In genomic region chr7:55063036-55063435, GRCh38 we compare ENCODE assay signal across 30 cellular contexts. TPM values are rescaled to one million over a fixed set of nuclear protein-coding genes. Genes with fewer than 3 reads are reported as not detected.
DNase-seq lines count a peak whose midpoint lies in the region; ATAC-seq and TF ChIP-seq lines count a peak whose summit lies in the region.
"Had no signal": no experiment of that assay in that cellular context is flagged by ENCODE, and none has a peak within 500 bp of the region (broad histone marks: within the 10 kb centered on the region; RNA-seq: fewer than 3 reads in every experiment).

No MANE protein-coding gene starts in this region.

- H2AFZ ChIP-seq in osteoblast (ENCODE audit: low read length) = no peak overlapping the region

- H4K20me1 ChIP-seq in osteoblast (ENCODE audit: insufficient read depth, low read length) = no peaks in the 10 kb centered on the region

- H3K27ac ChIP-seq in breast epithelium = peak overlapping the region; percentile 37 to 41
- H3K27ac ChIP-seq in epithelial cell of prostate = peak overlapping the region; percentile 94
- H3K27ac ChIP-seq in osteoblast (ENCODE audit: low read depth, low read length) = peak overlapping the region; percentile 97
- no peak overlapping the region for H3K27ac ChIP-seq in effector memory CD4-positive, alpha-beta T cell (ENCODE audit: insufficient read depth, low read length, poor library complexity, severe bottlenecking)
- H3K27ac ChIP-seq: HL-60, pancreas, right atrium auricular region, tibial artery, WERI-Rb-1 had no signal

- H3K4me2 ChIP-seq in osteoblast (ENCODE audit: insufficient read depth, low read length) = peak overlapping the region; percentile 63

- H3K4me3 Mint-ChIP-seq in MCF 10A (ENCODE audit: unreplicated experiment) = no peak overlapping the region
- H3K4me3 Mint-ChIP-seq: activated CD4-positive, alpha-beta T cell treated with anti-CD3 and anti-CD28 coated beads, Interleukin-2, amount 10 ng/mL, durations not matched to agents 7 days and 5 days; activated naive CD4-positive, alpha-beta T cell treated with anti-CD3 and anti-CD28 coated beads, Interleukin-2, amount 50 U/mL, for 24 hours; natural killer cell had no signal

- no peak for ATAC-seq in GM19328 (IDR thresholded peaks at IDR 0.05; ENCODE audit: unreplicated experiment)
- ATAC-seq: left lobe of liver; natural killer cell; pancreas; Right ventricle myocardium inferior; stimulated activated naive CD8-positive, alpha-beta T cell treated with anti-CD3 and anti-CD28 coated beads, Interleukin-15, Interleukin-2, amounts not matched to agents 100 U/mL and 50 U/mL, for 24 hours had no signal

- H3K4me1 ChIP-seq in breast epithelium (no peaks in the 10 kb centered on the region), osteoblast (ENCODE audit: insufficient read depth, low read length) (peaks cover 79% of the 10 kb centered on the region)
- no peaks in the 10 kb centered on the region for H3K4me1 ChIP-seq in effector memory CD4-positive, alpha-beta T cell (ENCODE audit: control insufficient read depth, insufficient read depth, low read length, poor library complexity, severe bottlenecking)

- no peaks in the 10 kb centered on the region for H3K9me3 Mint-ChIP-seq in MCF 10A (ENCODE audit: unreplicated experiment)
- H3K9me3 Mint-ChIP-seq: activated CD4-positive, alpha-beta T cell treated with anti-CD3 and anti-CD28 coated beads, Interleukin-2, amount 10 ng/mL, durations not matched to agents 7 days and 5 days; activated naive CD4-positive, alpha-beta T cell treated with anti-CD3 and anti-CD28 coated beads, Interleukin-2, amount 50 U/mL, for 24 hours; natural killer cell had no signal

- no peaks in the 10 kb centered on the region for H3K36me3 ChIP-seq in breast epithelium
- peaks cover 4% of the 10 kb centered on the region for H3K36me3 ChIP-seq in osteoblast (ENCODE audit: insufficient read depth, low read length)
- H3K36me3 ChIP-seq in effector memory CD4-positive, alpha-beta T cell (ENCODE audit: control insufficient read depth, insufficient read depth, low read length) = no peaks in the 10 kb centered on the region
- H3K36me3 ChIP-seq: pancreas, right atrium auricular region, tibial artery, WERI-Rb-1 had no signal

- H3K27me3 Mint-ChIP-seq in MCF 10A (ENCODE audit: insufficient read depth, unreplicated experiment) = no peaks in the 10 kb centered on the region

- POLR2A ChIA-PET in MCF 10A (lab: Yijun Ruan, JAX) = interaction anchor here (3.5 to 16.1 kb wide), 3 partner anchors 11 to 67 kb away, joined by 12 to 122 read pairs (median 13); partner anchors contain the start of gene EGFR

- no TSS peak for BruUV-seq in MCF 10A (replicated peaks; lab: Mats Ljungman, UMichigan)

- H3K9me3 ChIP-seq in breast epithelium (no peaks in the 10 kb centered on the region), osteoblast (ENCODE audit: low read depth, low read length) (no peaks in the 10 kb centered on the region)
- H3K9me3 ChIP-seq in effector memory CD4-positive, alpha-beta T cell (ENCODE audit: control insufficient read depth, low read length) = no peaks in the 10 kb centered on the region
- H3K9me3 ChIP-seq: pancreas, right atrium auricular region, tibial artery had no signal

- TF ChIP-seq POLR2A in breast epithelium (IDR thresholded peaks at IDR 0.05) = no peak

- no peak overlapping the region for H3K27ac Mint-ChIP-seq in MCF 10A (ENCODE audit: low read depth, unreplicated experiment)
- H3K27ac Mint-ChIP-seq: activated CD4-positive, alpha-beta T cell treated with anti-CD3 and anti-CD28 coated beads, Interleukin-2, amount 10 ng/mL, durations not matched to agents 7 days and 5 days; activated naive CD4-positive, alpha-beta T cell treated with anti-CD3 and anti-CD28 coated beads, Interleukin-2, amount 50 U/mL, for 24 hours; natural killer cell had no signal

- CTCF ChIA-PET in MCF 10A (lab: Yijun Ruan, JAX) = interaction anchor here (0.8 to 2.3 kb wide), 3 partner anchors 9 to 289 kb away, joined by 3 to 8 read pairs (median 6); no protein-coding TSS in a partner anchor

- H3K4me1 Mint-ChIP-seq in MCF 10A (ENCODE audit: insufficient read depth, unreplicated experiment) = peaks cover 66% of the 10 kb centered on the region
- H3K4me1 Mint-ChIP-seq: activated CD4-positive, alpha-beta T cell treated with anti-CD3 and anti-CD28 coated beads, Interleukin-2, amount 10 ng/mL, durations not matched to agents 7 days and 5 days; activated naive CD4-positive, alpha-beta T cell treated with anti-CD3 and anti-CD28 coated beads, Interleukin-2, amount 50 U/mL, for 24 hours; natural killer cell had no signal

- H3K79me2 ChIP-seq in osteoblast (ENCODE audit: insufficient read depth, low read length) = peaks cover 68% of the 10 kb centered on the region

- intact Hi-C loops in breast epithelium (cut with DNase I; ENCODE audit: low total_unique reads) = no loop called here
- intact Hi-C loops in MCF 10A (cut with micrococcal nuclease) = no loop called here

- H3K36me3 Mint-ChIP-seq in MCF 10A (ENCODE audit: insufficient read depth, unreplicated experiment) = peaks cover 64% of the 10 kb centered on the region
- H3K36me3 Mint-ChIP-seq: activated naive CD4-positive, alpha-beta T cell treated with anti-CD3 and anti-CD28 coated beads, Interleukin-2, amount 50 U/mL, for 24 hours; natural killer cell had no signal

- no peaks in the 10 kb centered on the region for H3K27me3 ChIP-seq in breast epithelium
- H3K27me3 ChIP-seq in osteoblast (ENCODE audit: insufficient read depth, low read length) = no peaks in the 10 kb centered on the region
- no peaks in the 10 kb centered on the region for H3K27me3 ChIP-seq in effector memory CD4-positive, alpha-beta T cell (replicated peaks; ENCODE audit: control insufficient read depth, insufficient read depth, low read length, poor library complexity, severe bottlenecking)
- H3K27me3 ChIP-seq: pancreas, right atrium auricular region, tibial artery had no signal

- DNase-seq in breast epithelium (ENCODE audit: low spot score in 2 of 2) (no peak), MCF 10A (ENCODE audit: unreplicated experiment) (no peak), epithelial cell of prostate (ENCODE audit: low read depth, low spot score) (no peak), osteoblast (ENCODE audit: insufficient read length, low spot score, missing footprints) (no peak), COLO829 (ENCODE audit: low spot score) (no peak)
- DNase-seq in effector memory CD4-positive, alpha-beta T cell = no peak
- no peak for DNase-seq in activated CD8-positive, alpha-beta memory T cell treated with anti-CD3 and anti-CD28 coated beads for 24 hours
- DNase-seq: 8988T; activated CD4-positive, alpha-beta T cell treated with anti-CD3 and anti-CD28 coated beads, Interleukin-2, amount 10 ng/mL, durations not matched to agents 7 days and 5 days; anterior cingulate cortex; central memory CD4-positive, alpha-beta T cell; COR-L47; dermis blood vessel endothelial cell; DMS79 treated with DMSO at 0.1 percent for 48 hours; natural killer cell; NCI-H1048; NCI-H187; NCI-H69; pancreas; stimulated activated CD4-positive, alpha-beta T cell treated with anti-CD3 and anti-CD28 coated beads, Interleukin-15, amount 100 ng/mL, for 24 hours; stimulated activated naive CD8-positive, alpha-beta T cell treated with anti-CD3 and anti-CD28 coated beads, Interleukin-15, Interleukin-2, amounts not matched to agents 100 U/mL and 50 U/mL, for 24 hours; T-helper 9 cell; tibial artery; WERI-Rb-1 had no signal

- TF ChIP-seq CTCF in breast epithelium (IDR thresholded peaks at IDR 0.05) (no peak), MCF 10A (IDR thresholded peaks at IDR 0.05; ENCODE audit: unreplicated experiment) (no peak), osteoblast (IDR thresholded peaks at IDR 0.05; ENCODE audit: extremely low read depth, low read depth, low read length) (no peak)

- H3K4me3 ChIP-seq in breast epithelium = no peak overlapping the region
- no peak overlapping the region for H3K4me3 ChIP-seq in osteoblast (ENCODE audit: insufficient read depth, low read length)
- H3K4me3 ChIP-seq in effector memory CD4-positive, alpha-beta T cell (ENCODE audit: insufficient read depth, low read depth, low read length, poor library complexity, severe bottlenecking) = no peak overlapping the region
- H3K4me3 ChIP-seq: pancreas, right atrium auricular region, tibial artery had no signal

RNA-seq across cellular contexts. Expression of gene EGFR, which starts 44.2 kb away (rescaled TPM):
- total RNA-seq in breast epithelium (100 to 1,000 TPM in 1 of 3 donors, 10 to 100 TPM in 2; 61.9 to 164 (median 65.0) TPM), MCF 10A (2022) (371 and 448 TPM in 2 replicates), osteoblast (104 and 110 TPM in 2 replicates)
- total RNA-seq: activated CD4-positive, alpha-beta T cell treated with anti-CD3 and anti-CD28 coated beads, Interleukin-2, amount 10 ng/mL, durations not matched to agents 7 days and 5 days; natural killer cell had no signal
